ENCODE assay signal across 15 cellular contexts in the genomic region with DNA sequence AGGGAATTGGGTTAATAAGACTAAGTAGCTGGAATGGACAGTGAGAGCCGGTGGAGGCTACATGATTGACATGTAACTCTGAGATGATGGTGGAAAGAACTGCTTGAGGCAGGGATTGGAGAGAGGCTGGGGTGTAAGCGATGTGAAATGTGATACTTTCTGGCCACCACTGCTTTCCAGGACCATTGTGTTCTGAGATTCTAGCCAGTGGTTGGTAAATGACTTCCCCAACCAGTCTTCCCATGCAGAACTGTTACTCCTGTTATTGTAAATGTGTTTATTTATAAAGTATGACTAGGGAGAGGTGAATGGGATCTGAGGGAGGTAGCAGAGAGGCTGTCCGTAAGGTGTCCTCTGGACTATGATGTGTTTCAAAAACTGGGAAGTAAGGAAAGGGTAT. TPM values are rescaled to one million over a fixed set of nuclear protein-coding genes. Genes with fewer than 3 reads are reported as not detected.
DNase-seq lines count a peak whose midpoint lies in the region; ATAC-seq and TF ChIP-seq lines count a peak whose summit lies in the region.
"Had no signal": no experiment of that assay in that cellular context is flagged by ENCODE, and none has a peak within 500 bp of the region (broad histone marks: within the 10 kb centered on the region; RNA-seq: fewer than 3 reads in every experiment).

No MANE protein-coding gene starts in this region.

- POLR2A ChIA-PET in WTC11 (lab: Charles Lee): no interaction called here

- H3K36me3 ChIP-seq in GM23338 (ENCODE audit: insufficient read depth) (0 out of 2 replicates have a peak, but pooled peaks cover 4% of the 10 kb centered on the region), neural progenitor cell (peaks cover 18% of the 10 kb centered on the region)
- H3K36me3 ChIP-seq: BE2C had no signal

- H3K9me2 ChIP-seq in GM23338 (ENCODE audit: insufficient read depth): no peaks in the 10 kb centered on the region

- no peak for TF ChIP-seq CTCF in GM23338 (conservative IDR thresholded peaks at IDR 0.05; ENCODE audit: low read depth in 2 of 2)
- TF ChIP-seq CTCF in WTC11 (IDR thresholded peaks at IDR 0.05): no peak
- TF ChIP-seq CTCF in neural progenitor cell (IDR thresholded peaks at IDR 0.05): no peak

- H3K27me3 ChIP-seq in GM23338 (ENCODE audit: insufficient read depth): no peaks in the 10 kb centered on the region
- H3K27me3 ChIP-seq in neural progenitor cell: no peaks in the 10 kb centered on the region
- H3K27me3 ChIP-seq: BE2C had no signal

- H4K20me1 ChIP-seq in GM23338 (replicated peaks; ENCODE audit: insufficient read depth): no peaks in the 10 kb centered on the region; the same call in none of the 2 replicates
- H4K20me1 ChIP-seq in neural progenitor cell (ENCODE audit: low read depth): peaks cover 31% of the 10 kb centered on the region

- H3K9me3 Mint-ChIP-seq in GM23338 (no peaks in the 10 kb centered on the region), WTC11 (no peaks in the 10 kb centered on the region), neural progenitor cell (no peaks in the 10 kb centered on the region)
- H3K9me3 Mint-ChIP-seq: CD4-positive, alpha-beta T cell; H9 had no signal

- H2AFZ ChIP-seq in GM23338 (no peak overlapping the region), neural progenitor cell (replicated peaks) (no peak overlapping the region)

- H3K79me2 ChIP-seq in GM23338 (replicated peaks; ENCODE audit: insufficient read depth): no peaks in the 10 kb centered on the region
- no peaks in the 10 kb centered on the region for H3K79me2 ChIP-seq in neural progenitor cell (ENCODE audit: low read depth)

- H3F3A ChIP-seq in GM23338 (replicated peaks; ENCODE audit: low read depth) (no peaks in the 10 kb centered on the region), neural progenitor cell (ENCODE audit: low read depth) (peaks cover 4% of the 10 kb centered on the region)

- H3K4me1 Mint-ChIP-seq in GM23338 (peaks cover 10% of the 10 kb centered on the region), WTC11 (peaks cover 9% of the 10 kb centered on the region), neural progenitor cell (peaks cover 12% of the 10 kb centered on the region)

- H3K27me3 Mint-ChIP-seq in GM23338 (ENCODE audit: insufficient read depth, low read depth, poor library complexity): peaks cover 4% of the 10 kb centered on the region
- no peaks in the 10 kb centered on the region for H3K27me3 Mint-ChIP-seq in WTC11 (ENCODE audit: low read depth)
- H3K27me3 Mint-ChIP-seq in neural progenitor cell (ENCODE audit: insufficient read depth, low read depth): peaks cover 2% of the 10 kb centered on the region
- H3K27me3 Mint-ChIP-seq: CD4-positive, alpha-beta T cell had no signal

- no peak overlapping the region for H3K9ac ChIP-seq in neural progenitor cell

- DNase-seq in GM23338 (ENCODE audit: low spot score) (no peak), WTC11 (ENCODE audit: low spot score) (no peak), neural progenitor cell (ENCODE audit: low spot score) (no peak), NCI-H510A treated with DMSO at 0.1 percent for 48 hours (lab: John Stamatoyannopoulos, UW) (no peak), kidney glomerular epithelial cell (lab: John Stamatoyannopoulos, UW) (no peak)
- DNase-seq in activated CD8-positive, alpha-beta memory T cell treated with anti-CD3 and anti-CD28 coated beads, Interleukin-2, amount 50 U/mL, for 48 hours: no peak
- DNase-seq: ACHN; BE2C; C1 segment of cervical spinal cord; Caco-2; CD4-positive, alpha-beta T cell; GDM1; H9 had no signal

- H3K27ac Mint-ChIP-seq in GM23338: peak overlapping the region; percentile 19; the same call in 1 of the 2 replicates
- no peak overlapping the region for H3K27ac Mint-ChIP-seq in WTC11
- no peak overlapping the region for H3K27ac Mint-ChIP-seq in neural progenitor cell
- H3K27ac Mint-ChIP-seq: CD4-positive, alpha-beta T cell; H9 had no signal

- H3K4me3 Mint-ChIP-seq in GM23338: no peak overlapping the region
- H3K4me3 Mint-ChIP-seq in WTC11: no peak overlapping the region
- H3K4me3 Mint-ChIP-seq in neural progenitor cell: no peak overlapping the region
- H3K4me3 Mint-ChIP-seq: CD4-positive, alpha-beta T cell; H9 had no signal

- H3K4me1 ChIP-seq in GM23338 (ENCODE audit: insufficient read depth) (no peaks in the 10 kb centered on the region), neural progenitor cell (peaks cover 10% of the 10 kb centered on the region)
- H3K4me1 ChIP-seq: BE2C, Caco-2 had no signal

- ATAC-seq in GM23338 (peak; percentile 62), WTC11 (0 out of 2 replicates have a peak, but pooled peaks have one; percentile 20), HG03108 (IDR thresholded peaks at IDR 0.05; ENCODE audit: unreplicated experiment) (no peak)
- ATAC-seq: K562 had no signal

- no peaks in the 10 kb centered on the region for H3K9me3 ChIP-seq in neural progenitor cell (ENCODE audit: low read depth)
- H3K9me3 ChIP-seq: BE2C, Caco-2 had no signal

- H3K27ac ChIP-seq in GM23338 (ENCODE audit: low read depth) (no peak overlapping the region), neural progenitor cell (no peak overlapping the region)

- CTCF ChIA-PET in WTC11 (lab: Charles Lee): interaction anchor here (1.5 kb wide), 1 partner anchor 19 kb away, joined by 3 read pairs; a partner anchor contains a TSS

- H3K4me2 ChIP-seq in GM23338: no peak overlapping the region
- H3K4me2 ChIP-seq in neural progenitor cell: peak overlapping the region; percentile 11

- no peak overlapping the region for H3K4me3 ChIP-seq in GM23338
- H3K4me3 ChIP-seq in neural progenitor cell: no peak overlapping the region
- H3K4me3 ChIP-seq: K562 had no signal

- H3K36me3 Mint-ChIP-seq in GM23338 (ENCODE audit: low read depth) (peaks cover 15% of the 10 kb centered on the region), WTC11 (peaks cover 23% of the 10 kb centered on the region), neural progenitor cell (peaks cover 33% of the 10 kb centered on the region)

TF ChIP-seq in GM23338, 12 proteins besides CTCF, POLR2A, EP300 and RAD21 (continues in another document):
- TF ChIP-seq POLR2AphosphoS5 (IDR thresholded peaks at IDR 0.05; ENCODE audit: low read depth) (no peak), ZNF331 (CRISPR knock-in tag; IDR thresholded peaks at IDR 0.05; ENCODE audit: low read depth) (no peak), CREB1 (CRISPR knock-in tag; IDR thresholded peaks at IDR 0.05; ENCODE audit: low read depth) (no peak), ZNF114 (CRISPR knock-in tag; IDR thresholded peaks at IDR 0.05) (no peak), EZH2phosphoT487 (IDR thresholded peaks at IDR 0.05; ENCODE audit: unreplicated experiment) (no peak), STAT1 (IDR thresholded peaks at IDR 0.05; ENCODE audit: unreplicated experiment) (no peak), EZH2 (IDR thresholded peaks at IDR 0.05; ENCODE audit: low read depth, unreplicated experiment) (no peak), NANOG (IDR thresholded peaks at IDR 0.05; ENCODE audit: borderline replicate concordance) (no peak)
- TF ChIP-seq, protein P1, sequence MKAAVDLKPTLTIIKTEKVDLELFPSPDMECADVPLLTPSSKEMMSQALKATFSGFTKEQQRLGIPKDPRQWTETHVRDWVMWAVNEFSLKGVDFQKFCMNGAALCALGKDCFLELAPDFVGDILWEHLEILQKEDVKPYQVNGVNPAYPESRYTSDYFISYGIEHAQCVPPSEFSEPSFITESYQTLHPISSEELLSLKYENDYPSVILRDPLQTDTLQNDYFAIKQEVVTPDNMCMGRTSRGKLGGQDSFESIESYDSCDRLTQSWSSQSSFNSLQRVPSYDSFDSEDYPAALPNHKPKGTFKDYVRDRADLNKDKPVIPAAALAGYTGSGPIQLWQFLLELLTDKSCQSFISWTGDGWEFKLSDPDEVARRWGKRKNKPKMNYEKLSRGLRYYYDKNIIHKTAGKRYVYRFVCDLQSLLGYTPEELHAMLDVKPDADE (IDR thresholded peaks at IDR 0.05): no peak

TF ChIP-seq in WTC11, 78 proteins besides CTCF, POLR2A, EP300 and RAD21 (continues in another document):
- TF ChIP-seq FOXP1 (CRISPR knock-in tag; IDR thresholded peaks at IDR 0.05; ENCODE audit: borderline replicate concordance): no peak
- TF ChIP-seq RORB (CRISPR knock-in tag; IDR thresholded peaks at IDR 0.05): no peak
- TF ChIP-seq, protein P2, sequence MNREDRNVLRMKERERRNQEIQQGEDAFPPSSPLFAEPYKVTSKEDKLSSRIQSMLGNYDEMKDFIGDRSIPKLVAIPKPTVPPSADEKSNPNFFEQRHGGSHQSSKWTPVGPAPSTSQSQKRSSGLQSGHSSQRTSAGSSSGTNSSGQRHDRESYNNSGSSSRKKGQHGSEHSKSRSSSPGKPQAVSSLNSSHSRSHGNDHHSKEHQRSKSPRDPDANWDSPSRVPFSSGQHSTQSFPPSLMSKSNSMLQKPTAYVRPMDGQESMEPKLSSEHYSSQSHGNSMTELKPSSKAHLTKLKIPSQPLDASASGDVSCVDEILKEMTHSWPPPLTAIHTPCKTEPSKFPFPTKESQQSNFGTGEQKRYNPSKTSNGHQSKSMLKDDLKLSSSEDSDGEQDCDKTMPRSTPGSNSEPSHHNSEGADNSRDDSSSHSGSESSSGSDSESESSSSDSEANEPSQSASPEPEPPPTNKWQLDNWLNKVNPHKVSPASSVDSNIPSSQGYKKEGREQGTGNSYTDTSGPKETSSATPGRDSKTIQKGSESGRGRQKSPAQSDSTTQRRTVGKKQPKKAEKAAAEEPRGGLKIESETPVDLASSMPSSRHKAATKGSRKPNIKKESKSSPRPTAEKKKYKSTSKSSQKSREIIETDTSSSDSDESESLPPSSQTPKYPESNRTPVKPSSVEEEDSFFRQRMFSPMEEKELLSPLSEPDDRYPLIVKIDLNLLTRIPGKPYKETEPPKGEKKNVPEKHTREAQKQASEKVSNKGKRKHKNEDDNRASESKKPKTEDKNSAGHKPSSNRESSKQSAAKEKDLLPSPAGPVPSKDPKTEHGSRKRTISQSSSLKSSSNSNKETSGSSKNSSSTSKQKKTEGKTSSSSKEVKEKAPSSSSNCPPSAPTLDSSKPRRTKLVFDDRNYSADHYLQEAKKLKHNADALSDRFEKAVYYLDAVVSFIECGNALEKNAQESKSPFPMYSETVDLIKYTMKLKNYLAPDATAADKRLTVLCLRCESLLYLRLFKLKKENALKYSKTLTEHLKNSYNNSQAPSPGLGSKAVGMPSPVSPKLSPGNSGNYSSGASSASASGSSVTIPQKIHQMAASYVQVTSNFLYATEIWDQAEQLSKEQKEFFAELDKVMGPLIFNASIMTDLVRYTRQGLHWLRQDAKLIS (CRISPR knock-in tag; IDR thresholded peaks at IDR 0.05; ENCODE audit: borderline replicate concordance): no peak
- TF ChIP-seq NR1H2 (CRISPR knock-in tag; IDR thresholded peaks at IDR 0.05): no peak

RNA-seq across cellular contexts. Expression of a gene that starts 18.1 kb away (rescaled TPM):
- total RNA-seq in GM23338 (2014; rRNA removed; shearing (Covaris generic)): 43.7 and 48.6 TPM in 2 replicates
- 11.7 and 15.9 TPM in 2 replicates for polyA plus RNA-seq in GM23338 (2016; fragmentation: Nextera tagmentation; extraction: Ambion mirVana)
- total RNA-seq in WTC11 (2021): 36.4 to 39.1 TPM (median 38.6 TPM) in 3 replicates
- 70.4 and 89.4 TPM in 2 replicates for total RNA-seq in neural progenitor cell (ENCODE audit: low replicate concordance)

RNA-seq across cellular contexts. Expression of a gene that starts 47.5 kb away (rescaled TPM):
- total RNA-seq in GM23338 (2014; rRNA removed; shearing (Covaris generic)): 6.6 and 12.0 TPM in 2 replicates
- 2.9 and 3.6 TPM in 2 replicates for polyA plus RNA-seq in GM23338 (2016; fragmentation: Nextera tagmentation; extraction: Ambion mirVana)
- total RNA-seq in WTC11 (2021) (10.5 to 14.5 TPM (median 13.9 TPM) in 3 replicates), neural progenitor cell (ENCODE audit: low replicate concordance) (7.0 and 10.4 TPM in 2 replicates)
